Comparison of ENCODE assay signal across 8 cellular contexts in the genomic region with DNA sequence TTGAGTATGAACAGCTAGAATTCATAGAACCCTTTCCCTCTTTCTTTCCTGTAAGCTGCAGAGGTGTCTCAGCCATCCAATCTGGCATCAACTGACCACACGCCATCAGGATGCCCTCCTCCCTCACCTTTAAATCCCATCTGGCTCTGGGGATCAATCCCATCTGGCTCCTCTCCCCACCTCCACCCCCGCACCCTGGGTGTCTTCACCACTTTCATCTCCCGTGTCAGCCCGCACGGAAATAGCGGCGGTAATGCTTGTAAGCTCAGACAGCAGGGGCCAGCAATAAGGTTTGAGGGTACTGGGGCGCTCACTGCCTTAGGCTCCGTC. TPM values are rescaled to one million over a fixed set of nuclear protein-coding genes. Genes with fewer than 3 reads are reported as not detected.
DNase-seq lines count a peak whose midpoint lies in the region; ATAC-seq, FAIRE-seq and TF ChIP-seq lines count a peak whose summit lies in the region.

No MANE protein-coding gene starts in this region.

- FAIRE-seq in K562 (lab: Jason Lieb, UNC): no peak

- no peak for TF ChIP-seq RAD21 in K562 (CRISPR knock-in tag; conservative IDR thresholded peaks at IDR 0.05 in 1 of 2, IDR thresholded peaks at IDR 0.05 in 1 of 2)

- POLR2A ChIA-PET in K562 (lab: Yijun Ruan, JAX): interaction anchor here (0.6 to 1.5 kb wide), 7 partner anchors 9 to 345 kb away, joined by 3 to 7 read pairs (median 4); no protein-coding TSS in a partner anchor

- no peak for TF ChIP-seq EP300 in K562 (IDR thresholded peaks at IDR 0.05; ENCODE audit: low read length)

- no peak for DNase-seq in Karpas-422
- peak; percentile 13 to 52 (median 31) for DNase-seq in K562 (ENCODE audit: extremely low read depth in 1 of 4, low spot score in 3 of 4)
- no peak for DNase-seq in NCI-H2196 (lab: John Stamatoyannopoulos, UW; ENCODE audit: unreplicated experiment)
- no peak for DNase-seq in iPS-NIHi7 (ENCODE audit: extremely low spot score)
- no peak for DNase-seq in NCI-H510A treated with DMSO at 0.1 percent for 48 hours (lab: John Stamatoyannopoulos, UW)

- TF ChIP-seq POLR2A in K562 (conservative IDR thresholded peaks at IDR 0.05): no peak

- H3K27ac ChIP-seq in C4-2B (peak overlapping the region; percentile 84), Karpas-422 (ENCODE audit: low read length) (peak overlapping the region; percentile 71), K562 (ENCODE audit: extremely low read depth, low read depth, low read length) (peak overlapping the region; percentile 75)

- no peaks in the 10 kb centered on the region for H3K9me2 ChIP-seq in Karpas-422 (replicated peaks; ENCODE audit: insufficient read depth, low read length)

- H3K27me3 ChIP-seq in Karpas-422 (ENCODE audit: low read length) (no peaks in the 10 kb centered on the region), K562 (ENCODE audit: control insufficient read depth in 2 of 2, insufficient read depth in 2 of 2, low read length in 2 of 2) (0 out of 5 replicates have a peak, but pooled peaks cover 0 to 4% of the 10 kb centered on the region in 2 experiments), mononuclear cell (ENCODE audit: insufficient read depth, low read length) (no peaks in the 10 kb centered on the region)

- H3K4me1 ChIP-seq in Karpas-422 (ENCODE audit: low read length) (peaks cover 61% of the 10 kb centered on the region), K562 (replicated peaks in 1 of 2; ENCODE audit: control insufficient read depth in 2 of 2, insufficient read depth in 2 of 2, low read length in 2 of 2) (peaks cover 18 to 47% of the 10 kb centered on the region in 2 experiments; a peak in 4 of 5 replicates), mononuclear cell (ENCODE audit: insufficient read depth, low read length) (peaks cover 60% of the 10 kb centered on the region)

- WGBS in K562 (ENCODE audit: insufficient coverage, low coverage, missing lambda C conversion rate): 4% methylated on average over 8 of the region's 9 CpGs

- H3K4me3 ChIP-seq in Karpas-422 (ENCODE audit: low read length) (peak overlapping the region; percentile 92), K562 (peak overlapping the region; percentile 58), mononuclear cell (ENCODE audit: low read length) (peak overlapping the region; percentile 96)

- H3K36me3 ChIP-seq in Karpas-422 (ENCODE audit: insufficient read depth, low read length) (no peaks in the 10 kb centered on the region; the same call in 1 of the 2 replicates), K562 (ENCODE audit: control insufficient read depth, insufficient read depth, low read length) (peaks cover 46% of the 10 kb centered on the region; the same call in 2 of the 3 replicates)

- peak overlapping the region; percentile 83 for H3K9ac ChIP-seq in Karpas-422 (ENCODE audit: low read length)
- H3K9ac ChIP-seq in K562 (ENCODE audit: insufficient read depth in 1 of 2, low read depth in 2 of 2, low read length in 2 of 2): peak overlapping the region; percentile 71 to 92

- H4K20me1 ChIP-seq in Karpas-422 (ENCODE audit: insufficient read depth, low read depth, low read length) (peaks cover 23% of the 10 kb centered on the region; the same call in 1 of the 2 replicates), K562 (replicated peaks; ENCODE audit: control insufficient read depth, insufficient read depth, low read length) (0 out of 2 replicates have a peak, but pooled peaks cover 3% of the 10 kb centered on the region)

- peak overlapping the region; percentile 88 for H3K4me2 ChIP-seq in Karpas-422 (ENCODE audit: low read depth, low read length, poor library complexity, severe bottlenecking)
- H3K4me2 ChIP-seq in K562 (ENCODE audit: insufficient read depth, low read length): peak overlapping the region; percentile 82

- H3K9me1 ChIP-seq in K562 (ENCODE audit: control insufficient read depth, insufficient read depth, low read length): no peaks in the 10 kb centered on the region

- intact Hi-C loops in K562 (cut with micrococcal nuclease): loop anchor here (2.0 kb wide), 1 partner anchor 26 kb away; the partner anchor contains the start of gene DNAJB2

- TF ChIP-seq CTCF in C4-2B (conservative IDR thresholded peaks at IDR 0.05): no peak
- no peak for TF ChIP-seq CTCF in K562 (IDR thresholded peaks at IDR 0.05 in 2 of 3, conservative IDR thresholded peaks at IDR 0.05 in 1 of 3; ENCODE audit: insufficient read depth in 2 of 3, low read depth in 1 of 3, low read length in 3 of 3)

- in situ Hi-C loops in K562 (cut with MboI): no loop called here

- H3K9me3 ChIP-seq in Karpas-422 (ENCODE audit: low read length): no peaks in the 10 kb centered on the region
- H3K9me3 ChIP-seq in K562 (replicated peaks; ENCODE audit: control insufficient read depth, insufficient read depth, low read depth, low read length): no peaks in the 10 kb centered on the region
- H3K9me3 ChIP-seq in mononuclear cell (ENCODE audit: low read depth, low read length): no peaks in the 10 kb centered on the region

- CTCF ChIA-PET in K562 (lab: Yijun Ruan, JAX; ENCODE audit: low intra/inter-chr PET ratio): no interaction called here

- H2AFZ ChIP-seq in Karpas-422 (ENCODE audit: low read length): peak overlapping the region; percentile 47; the same call in 1 of the 2 replicates
- peak overlapping the region; percentile 77 for H2AFZ ChIP-seq in K562 (ENCODE audit: low read depth, low read length)

- no TSS peak for BruUV-seq in K562 (replicated peaks; lab: Mats Ljungman, UMichigan)

- H3K79me2 ChIP-seq in Karpas-422 (ENCODE audit: low read length): peaks cover 30% of the 10 kb centered on the region
- peaks cover 24% of the 10 kb centered on the region for H3K79me2 ChIP-seq in K562 (ENCODE audit: control insufficient read depth, insufficient read depth, low read length)

- ATAC-seq in K562 (peak; percentile 5), GM21723 (IDR thresholded peaks at IDR 0.05; ENCODE audit: unreplicated experiment) (no peak)

RNA-seq across cellular contexts. Expression of gene TUBA4B, which starts 0.5 kb away (rescaled TPM):
- not detected in 2 replicates for total RNA-seq in Karpas-422 (2014; rRNA removed; shearing (Covaris generic); ENCODE audit: low replicate concordance)
- not detected in 2 replicates for total RNA-seq in K562 (2011; cell fraction: chromatin; rRNA removed; ENCODE audit: low replicate concordance)
- total RNA-seq in K562 (2011; cell fraction: nucleolus; rRNA removed): not detected in 2 replicates
- not detected in 2 replicates for total RNA-seq in K562 (2011; cell fraction: nucleoplasm; rRNA removed)
- total RNA-seq in K562 (2014; rRNA removed) (not detected in 2 replicates), K562 (2014; rRNA removed; fragmentation: Illumina TruSeq; extraction: Trizol) (not detected in 2 replicates), K562 (2015; rRNA removed; fragmentation: Illumina TruSeq; extraction: Trizol) (not detected in 2 replicates), K562 (2021) (not detected in 2 replicates), mononuclear cell (not detected)
- polyA plus RNA-seq in K562 (2011; rRNA removed) (not detected in 2 replicates), K562 (2014; fragmentation: Illumina TruSeq; extraction: Trizol) (not detected in 2 replicates), K562 (2014; fragmentation: Nextera tagmentation; extraction: Ambion mirVana) (under 1 TPM in 1 of 2 experiments, not detected in 1; 0.04 TPM), K562 (2014; rRNA removed) (not detected in 2 replicates)
- not detected in 2 replicates for polyA plus RNA-seq in K562 (2011; cell fraction: cytosol; rRNA removed)
- polyA plus RNA-seq in K562 (2011; cell fraction: nucleus; rRNA removed): not detected in 2 replicates
- polyA plus RNA-seq in K562 (2012): 0.05 TPM in 1 of 2 replicates, not detected in the other
- polyA minus RNA-seq in K562 (2011; rRNA and poly(A)+ RNA removed): not detected in 2 replicates
- not detected in 2 replicates for polyA minus RNA-seq in K562 (2011; cell fraction: cytosol; rRNA and poly(A)+ RNA removed)
- polyA minus RNA-seq in K562 (2011; cell fraction: nucleus; rRNA and poly(A)+ RNA removed): not detected in 2 replicates

RNA-seq across cellular contexts. Expression of gene TUBA4A, which starts 1.2 kb away (rescaled TPM):
- 32.6 and 61.8 TPM in 2 replicates for total RNA-seq in Karpas-422 (2014; rRNA removed; shearing (Covaris generic); ENCODE audit: low replicate concordance)
- 31.2 and 48.4 TPM in 2 replicates for total RNA-seq in K562 (2011; cell fraction: chromatin; rRNA removed; ENCODE audit: low replicate concordance)
- total RNA-seq in K562 (2011; cell fraction: nucleolus; rRNA removed): 21.7 and 30.7 TPM in 2 replicates
- total RNA-seq in K562 (2011; cell fraction: nucleoplasm; rRNA removed): 25.6 and 26.8 TPM in 2 replicates
- total RNA-seq in K562 (2014; rRNA removed): 32.8 and 47.0 TPM in 2 replicates
- 30.0 and 32.1 TPM in 2 replicates for total RNA-seq in K562 (2014; rRNA removed; fragmentation: Illumina TruSeq; extraction: Trizol)
- total RNA-seq in K562 (2015; rRNA removed; fragmentation: Illumina TruSeq; extraction: Trizol): 25.1 and 26.9 TPM in 2 replicates
- total RNA-seq in K562 (2021): 52.4 and 57.6 TPM in 2 replicates
- 48.6 and 71.9 TPM in 2 replicates for polyA plus RNA-seq in K562 (2011; rRNA removed)
- 91.8 and 167 TPM in 2 replicates for polyA plus RNA-seq in K562 (2011; cell fraction: cytosol; rRNA removed)
- 89.0 and 90.1 TPM in 2 replicates for polyA plus RNA-seq in K562 (2011; cell fraction: nucleus; rRNA removed)
- 60.3 and 69.5 TPM in 2 replicates for polyA plus RNA-seq in K562 (2012)
- 126 and 174 TPM in 2 replicates for polyA plus RNA-seq in K562 (2014; fragmentation: Illumina TruSeq; extraction: Trizol)
- 10 to 100 TPM; 31.5 to 60.0 TPM for polyA plus RNA-seq in K562 (2014; fragmentation: Nextera tagmentation; extraction: Ambion mirVana)
- 42.4 and 48.9 TPM in 2 replicates for polyA plus RNA-seq in K562 (2014; rRNA removed)
- polyA minus RNA-seq in K562 (2011; rRNA and poly(A)+ RNA removed): 19.6 and 23.6 TPM in 2 replicates
- polyA minus RNA-seq in K562 (2011; cell fraction: cytosol; rRNA and poly(A)+ RNA removed): 25.1 and 27.8 TPM in 2 replicates
- 12.7 and 18.3 TPM in 2 replicates for polyA minus RNA-seq in K562 (2011; cell fraction: nucleus; rRNA and poly(A)+ RNA removed)
- total RNA-seq in mononuclear cell: 108 TPM

RNA-seq across cellular contexts. Expression of gene STK16, which starts 7.3 kb away (rescaled TPM):
- total RNA-seq in Karpas-422 (2014; rRNA removed; shearing (Covaris generic); ENCODE audit: low replicate concordance): 22.8 and 30.7 TPM in 2 replicates
- 42.8 and 94.2 TPM in 2 replicates for total RNA-seq in K562 (2011; cell fraction: chromatin; rRNA removed; ENCODE audit: low replicate concordance)
- 52.6 and 59.7 TPM in 2 replicates for total RNA-seq in K562 (2011; cell fraction: nucleolus; rRNA removed)
- 43.8 and 46.6 TPM in 2 replicates for total RNA-seq in K562 (2011; cell fraction: nucleoplasm; rRNA removed)
- total RNA-seq in K562 (2014; rRNA removed) (5.4 and 9.9 TPM in 2 replicates), K562 (2014; rRNA removed; fragmentation: Illumina TruSeq; extraction: Trizol) (13.1 and 17.8 TPM in 2 replicates), K562 (2015; rRNA removed; fragmentation: Illumina TruSeq; extraction: Trizol) (16.4 and 16.9 TPM in 2 replicates), K562 (2021) (18.2 and 19.8 TPM in 2 replicates), mononuclear cell (18.5 TPM)
- polyA plus RNA-seq in K562 (2011; rRNA removed) (34.6 and 41.4 TPM in 2 replicates), K562 (2014; fragmentation: Illumina TruSeq; extraction: Trizol) (33.8 and 36.2 TPM in 2 replicates), K562 (2014; fragmentation: Nextera tagmentation; extraction: Ambion mirVana) (10 to 100 TPM in 1 of 2 experiments, 1 to 10 TPM in 1; 5.6 to 12.9 TPM), K562 (2014; rRNA removed) (21.0 and 24.6 TPM in 2 replicates)
- 57.6 and 64.0 TPM in 2 replicates for polyA plus RNA-seq in K562 (2011; cell fraction: cytosol; rRNA removed)
- polyA plus RNA-seq in K562 (2011; cell fraction: nucleus; rRNA removed): 72.9 and 74.0 TPM in 2 replicates
- polyA plus RNA-seq in K562 (2012): 17.4 and 29.3 TPM in 2 replicates
- 26.1 and 28.4 TPM in 2 replicates for polyA minus RNA-seq in K562 (2011; rRNA and poly(A)+ RNA removed)
- 12.9 and 18.8 TPM in 2 replicates for polyA minus RNA-seq in K562 (2011; cell fraction: cytosol; rRNA and poly(A)+ RNA removed)
- polyA minus RNA-seq in K562 (2011; cell fraction: nucleus; rRNA and poly(A)+ RNA removed): 40.4 and 52.2 TPM in 2 replicates

RNA-seq across cellular contexts. Expression of gene GLB1L, which starts 7.3 kb away (rescaled TPM):
- total RNA-seq in Karpas-422 (2014; rRNA removed; shearing (Covaris generic); ENCODE audit: low replicate concordance): 4.3 and 6.4 TPM in 2 replicates
- total RNA-seq in K562 (2011; cell fraction: chromatin; rRNA removed; ENCODE audit: low replicate concordance): 9.2 and 12.3 TPM in 2 replicates
- 6.4 and 8.3 TPM in 2 replicates for total RNA-seq in K562 (2011; cell fraction: nucleolus; rRNA removed)
- total RNA-seq in K562 (2011; cell fraction: nucleoplasm; rRNA removed): 4.4 and 8.7 TPM in 2 replicates
- total RNA-seq in K562 (2014; rRNA removed): 2.2 and 3.4 TPM in 2 replicates
- total RNA-seq in K562 (2014; rRNA removed; fragmentation: Illumina TruSeq; extraction: Trizol): 2.5 and 2.6 TPM in 2 replicates
- 2.2 and 3.2 TPM in 2 replicates for total RNA-seq in K562 (2015; rRNA removed; fragmentation: Illumina TruSeq; extraction: Trizol)
- 2.7 and 3.6 TPM in 2 replicates for total RNA-seq in K562 (2021)
- polyA plus RNA-seq in K562 (2011; rRNA removed): 1.8 and 2.9 TPM in 2 replicates
- 1.9 and 2.5 TPM in 2 replicates for polyA plus RNA-seq in K562 (2011; cell fraction: cytosol; rRNA removed)
- 4.8 and 4.9 TPM in 2 replicates for polyA plus RNA-seq in K562 (2011; cell fraction: nucleus; rRNA removed)
- 2.2 and 4.1 TPM in 2 replicates for polyA plus RNA-seq in K562 (2012)
- 2.8 and 4.0 TPM in 2 replicates for polyA plus RNA-seq in K562 (2014; fragmentation: Illumina TruSeq; extraction: Trizol)
- polyA plus RNA-seq in K562 (2014; fragmentation: Nextera tagmentation; extraction: Ambion mirVana): under 1 TPM; 0.42 to 0.59 TPM
- polyA plus RNA-seq in K562 (2014; rRNA removed): 2.8 and 4.4 TPM in 2 replicates
- polyA minus RNA-seq in K562 (2011; rRNA and poly(A)+ RNA removed): 1.8 and 2.1 TPM in 2 replicates
- 0.95 and 1.4 TPM in 2 replicates for polyA minus RNA-seq in K562 (2011; cell fraction: cytosol; rRNA and poly(A)+ RNA removed)
- 2.7 and 3.6 TPM in 2 replicates for polyA minus RNA-seq in K562 (2011; cell fraction: nucleus; rRNA and poly(A)+ RNA removed)
- total RNA-seq in mononuclear cell: 3.4 TPM

RNA-seq across cellular contexts. Expression of gene ANKZF1, which starts 22.9 kb away (rescaled TPM):
- total RNA-seq in Karpas-422 (2014; rRNA removed; shearing (Covaris generic); ENCODE audit: low replicate concordance): 159 and 230 TPM in 2 replicates
- total RNA-seq in K562 (2011; cell fraction: chromatin; rRNA removed; ENCODE audit: low replicate concordance): 371 and 457 TPM in 2 replicates
- total RNA-seq in K562 (2011; cell fraction: nucleolus; rRNA removed): 226 and 229 TPM in 2 replicates
- total RNA-seq in K562 (2011; cell fraction: nucleoplasm; rRNA removed): 275 and 286 TPM in 2 replicates
- total RNA-seq in K562 (2014; rRNA removed) (40.7 and 41.5 TPM in 2 replicates), K562 (2014; rRNA removed; fragmentation: Illumina TruSeq; extraction: Trizol) (22.5 and 26.3 TPM in 2 replicates), K562 (2015; rRNA removed; fragmentation: Illumina TruSeq; extraction: Trizol) (21.6 and 21.8 TPM in 2 replicates), K562 (2021) (36.3 and 43.5 TPM in 2 replicates), mononuclear cell (45.4 TPM)
- polyA plus RNA-seq in K562 (2011; rRNA removed) (47.0 and 86.3 TPM in 2 replicates), K562 (2014; fragmentation: Illumina TruSeq; extraction: Trizol) (29.2 and 31.0 TPM in 2 replicates), K562 (2014; fragmentation: Nextera tagmentation; extraction: Ambion mirVana) (1 to 10 TPM; 3.1 to 3.9 TPM), K562 (2014; rRNA removed) (49.0 and 60.6 TPM in 2 replicates)
- polyA plus RNA-seq in K562 (2011; cell fraction: cytosol; rRNA removed): 23.4 and 30.6 TPM in 2 replicates
- polyA plus RNA-seq in K562 (2011; cell fraction: nucleus; rRNA removed): 325 and 530 TPM in 2 replicates
- 24.3 and 51.1 TPM in 2 replicates for polyA plus RNA-seq in K562 (2012)
- 28.8 and 55.2 TPM in 2 replicates for polyA minus RNA-seq in K562 (2011; rRNA and poly(A)+ RNA removed)
- polyA minus RNA-seq in K562 (2011; cell fraction: cytosol; rRNA and poly(A)+ RNA removed): 16.7 and 20.6 TPM in 2 replicates
- 81.3 and 167 TPM in 2 replicates for polyA minus RNA-seq in K562 (2011; cell fraction: nucleus; rRNA and poly(A)+ RNA removed)

Comparison
In these comparisons a context has a peak if more than half of its experiments do, and no peak if none do; other contexts are left out.
1. DNase-seq: peak in K562 (4 of 4); none in Karpas-422 (single experiment), NCI-H2196 (single experiment), iPS-NIHi7 (single experiment) and NCI-H510A treated with DMSO at 0.1 percent for 48 hours (single experiment).
2. Peak in every context shown above with its lines, with median percentiles within 50 percentile points of each other: H3K27ac ChIP-seq and H3K4me3 ChIP-seq.